15 cellular contexts compared by ENCODE assay signal in genomic region chr10:78619244-78619851, GRCh38.
"Had no signal": no experiment of that assay in that cellular context is flagged by ENCODE, and none has a peak within 500 bp of the region (broad histone marks: within the 10 kb centered on the region; RNA-seq: fewer than 3 reads in every experiment).

No MANE protein-coding gene starts in this region.

- H3K27ac ChIP-seq: cardiac muscle cell, heart left ventricle, psoas muscle, upper lobe of left lung had no signal

- H3K4me1 ChIP-seq: psoas muscle had no signal

- H3K9me3 ChIP-seq: heart left ventricle, psoas muscle, upper lobe of left lung had no signal

- DNase-seq: activated CD4-positive, alpha-beta T cell treated with anti-CD3 and anti-CD28 coated beads for 4 hours; activated CD8-positive, alpha-beta memory T cell treated with anti-CD3 and anti-CD28 coated beads, Interleukin-2, amount 50 U/mL, for 48 hours; activated CD8-positive, alpha-beta T cell treated with anti-CD3 and anti-CD28 coated beads, Interleukin-2, amount 10 ng/mL, durations not matched to agents 7 days and 5 days; activated naive CD4-positive, alpha-beta T cell treated with Interleukin-2 at 50 U/mL for 16 hours; heart left ventricle; naive B cell; occipital lobe; psoas muscle; stimulated activated naive CD4-positive, alpha-beta T cell; substantia nigra; T-helper 9 cell; upper lobe of left lung had no signal

- H3K36me3 ChIP-seq: cardiac muscle cell, heart left ventricle, upper lobe of left lung had no signal

- H3K4me3 ChIP-seq: cardiac muscle cell, heart left ventricle, lung, psoas muscle, upper lobe of left lung had no signal

- H3K27me3 ChIP-seq: cardiac muscle cell, heart left ventricle, upper lobe of left lung had no signal

- ATAC-seq: activated CD8-positive, alpha-beta T cell treated with anti-CD3 and anti-CD28 coated beads, Interleukin-2, amount 10 ng/mL, durations not matched to agents 7 days and 5 days; heart left ventricle; psoas muscle; sciatic nerve had no signal
